In the genomic region with DNA sequence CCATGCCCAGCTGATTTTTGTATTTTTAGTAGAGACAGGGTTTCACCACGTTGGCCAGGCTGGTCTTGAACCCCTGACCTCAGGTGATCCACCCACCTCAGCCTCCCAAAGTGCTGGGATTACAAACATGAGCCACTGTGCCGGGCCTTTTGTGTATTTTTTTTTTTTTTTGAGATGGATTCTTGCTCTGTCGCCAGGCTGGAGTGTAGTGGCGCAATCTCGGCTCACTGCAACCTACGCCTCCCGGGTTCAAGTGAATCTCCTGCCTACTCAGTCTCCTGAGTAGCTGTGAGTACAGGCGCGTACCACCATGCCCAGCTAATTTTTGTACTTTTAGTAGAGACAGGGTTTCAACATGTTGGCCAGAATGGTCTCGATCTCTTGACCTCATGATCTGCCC, we compare ENCODE assay signal across 6 cellular contexts. TPM values are rescaled to one million over a fixed set of nuclear protein-coding genes. Genes with fewer than 3 reads are reported as not detected.
A peak's percentile ranks its signal among the peaks of the same experiment; 100 is the strongest.
DNase-seq lines count a peak whose midpoint lies in the region; ATAC-seq and TF ChIP-seq lines count a peak whose summit lies in the region.
"Not testable (repeated sequence)": the region's sequence is repeated elsewhere in the genome, so short reads cannot be mapped to it uniquely, and the experiment has no call there.

No MANE protein-coding gene starts in this region.

- BruUV-seq in MCF 10A (replicated peaks; lab: Mats Ljungman, UMichigan) = not testable (repeated sequence)

- not testable (repeated sequence) for H3K36me3 ChIP-seq in CD4-positive, alpha-beta memory T cell (ENCODE audit: insufficient read depth, low read length)

- intact Hi-C loops in CD4-positive, alpha-beta memory T cell (cut with micrococcal nuclease); activated CD8-positive, alpha-beta T cell treated with anti-CD3 and anti-CD28 coated beads for 36 hours (cut with micrococcal nuclease); MCF 10A (cut with micrococcal nuclease): not testable (repeated sequence)
- intact Hi-C loops in activated naive CD4-positive, alpha-beta T cell treated with anti-CD3 and anti-CD28 coated beads for 36 hours (cut with micrococcal nuclease) = loop anchor here (2.0 to 10.0 kb wide), 4 partner anchors 203 to 979 kb away; a partner anchor contains a TSS

- peaks cover 16 to 39% (median 30%) of the 10 kb centered on the region in 4 donors for H3K4me1 Mint-ChIP-seq in CD4-positive, alpha-beta memory T cell
- H3K4me1 Mint-ChIP-seq in T-helper 1 cell treated with Interleukin-12 subunit alpha and Interleukin-12 subunit beta and Interleukin-4 antibody, amounts not matched to agents 30 μg/mL and 1 μg/mL, for 36 hours (ENCODE audit: low read depth) = peaks cover 42% of the 10 kb centered on the region
- H3K4me1 Mint-ChIP-seq in activated CD8-positive, alpha-beta T cell treated with anti-CD3 and anti-CD28 coated beads for 36 hours (ENCODE audit: low read depth) = peaks cover 55% of the 10 kb centered on the region
- H3K4me1 Mint-ChIP-seq in activated naive CD4-positive, alpha-beta T cell treated with anti-CD3 and anti-CD28 coated beads for 36 hours (ENCODE audit: low read depth) = peaks cover 58% of the 10 kb centered on the region
- H3K4me1 Mint-ChIP-seq in MCF 10A (ENCODE audit: insufficient read depth, unreplicated experiment) = not testable (repeated sequence)
- H3K4me1 Mint-ChIP-seq in natural killer cell treated with Interleukin-12 subunit alpha and Interleukin-12 subunit beta and Interleukin-15 and Interleukin-18, amount 100 ng/mL, for 72 hours (ENCODE audit: low read depth in 2 of 2) = peaks cover 20 to 41% of the 10 kb centered on the region in 2 donors

- H3K36me3 Mint-ChIP-seq in CD4-positive, alpha-beta memory T cell; MCF 10A (ENCODE audit: insufficient read depth, unreplicated experiment); natural killer cell treated with Interleukin-12 subunit alpha and Interleukin-12 subunit beta and Interleukin-15 and Interleukin-18, amount 100 ng/mL, for 72 hours: not testable (repeated sequence)
- H3K36me3 Mint-ChIP-seq in T-helper 1 cell treated with Interleukin-12 subunit alpha and Interleukin-12 subunit beta and Interleukin-4 antibody, amounts not matched to agents 30 μg/mL and 1 μg/mL, for 36 hours (ENCODE audit: low read depth) = peaks cover 13% of the 10 kb centered on the region
- peaks cover 14% of the 10 kb centered on the region for H3K36me3 Mint-ChIP-seq in activated CD8-positive, alpha-beta T cell treated with anti-CD3 and anti-CD28 coated beads for 36 hours (ENCODE audit: low read depth)
- H3K36me3 Mint-ChIP-seq in activated naive CD4-positive, alpha-beta T cell treated with anti-CD3 and anti-CD28 coated beads for 36 hours (ENCODE audit: low read depth) = peaks cover 11% of the 10 kb centered on the region

- H3K4me3 Mint-ChIP-seq in CD4-positive, alpha-beta memory T cell = peak overlapping the region in 1 of 8 donors; percentile 15
- peak overlapping the region; percentile 82 for H3K4me3 Mint-ChIP-seq in T-helper 1 cell treated with Interleukin-12 subunit alpha and Interleukin-12 subunit beta and Interleukin-4 antibody, amounts not matched to agents 30 μg/mL and 1 μg/mL, for 36 hours
- H3K4me3 Mint-ChIP-seq in activated CD8-positive, alpha-beta T cell treated with anti-CD3 and anti-CD28 coated beads for 36 hours; activated naive CD4-positive, alpha-beta T cell treated with anti-CD3 and anti-CD28 coated beads for 36 hours: not testable (repeated sequence)
- H3K4me3 Mint-ChIP-seq in MCF 10A (ENCODE audit: unreplicated experiment) = peak overlapping the region; percentile 62
- peak overlapping the region; percentile 78 for H3K4me3 Mint-ChIP-seq in natural killer cell treated with Interleukin-12 subunit alpha and Interleukin-12 subunit beta and Interleukin-15 and Interleukin-18, amount 100 ng/mL, for 72 hours

- peaks cover 54% of the 10 kb centered on the region for H3K4me1 ChIP-seq in CD4-positive, alpha-beta memory T cell (ENCODE audit: insufficient read depth, low read length)

- not testable (repeated sequence) for H3K9me3 Mint-ChIP-seq in CD4-positive, alpha-beta memory T cell; T-helper 1 cell treated with Interleukin-12 subunit alpha and Interleukin-12 subunit beta and Interleukin-4 antibody, amounts not matched to agents 30 μg/mL and 1 μg/mL, for 36 hours; activated CD8-positive, alpha-beta T cell treated with anti-CD3 and anti-CD28 coated beads for 36 hours; activated naive CD4-positive, alpha-beta T cell treated with anti-CD3 and anti-CD28 coated beads for 36 hours; MCF 10A (ENCODE audit: unreplicated experiment); natural killer cell treated with Interleukin-12 subunit alpha and Interleukin-12 subunit beta and Interleukin-15 and Interleukin-18, amount 100 ng/mL, for 72 hours

- not testable (repeated sequence) for DNase-seq in CD4-positive, alpha-beta memory T cell; activated CD8-positive, alpha-beta T cell treated with anti-CD3 and anti-CD28 coated beads for 36 hours; activated naive CD4-positive, alpha-beta T cell treated with anti-CD3 and anti-CD28 coated beads for 36 hours; MCF 10A (ENCODE audit: unreplicated experiment); natural killer cell treated with Interleukin-12 subunit alpha and Interleukin-12 subunit beta and Interleukin-15 and Interleukin-18, amount 100 ng/mL, for 72 hours (ENCODE audit: low spot score)

- ATAC-seq in activated CD8-positive, alpha-beta T cell treated with anti-CD3 and anti-CD28 coated beads for 36 hours; natural killer cell treated with Interleukin-12 subunit alpha and Interleukin-12 subunit beta and Interleukin-15 and Interleukin-18, amount 100 ng/mL, for 72 hours: not testable (repeated sequence)

- H3K4me3 ChIP-seq in CD4-positive, alpha-beta memory T cell (ENCODE audit: low read length in 2 of 2) = not testable (repeated sequence)

- CTCF ChIA-PET in CD4-positive, alpha-beta memory T cell (lab: Charles Lee; ENCODE audit: partially characterized antibody) = interaction anchor here (0.9 kb wide), 1 partner anchor 41 kb away, joined by 5 read pairs; a partner anchor contains a TSS
- CTCF ChIA-PET in activated CD8-positive, alpha-beta T cell treated with anti-CD3 and anti-CD28 coated beads for 36 hours (lab: Charles Lee) = interaction anchor here (1.2 to 2.6 kb wide), 6 partner anchors 36 to 146 kb away, joined by 3 to 15 read pairs (median 6); a partner anchor contains a TSS
- CTCF ChIA-PET in activated naive CD4-positive, alpha-beta T cell treated with anti-CD3 and anti-CD28 coated beads for 36 hours (lab: Charles Lee) = interaction anchor here (0.7 to 2.5 kb wide), 6 partner anchors 14 to 483 kb away, joined by 3 to 12 read pairs (median 3); a partner anchor contains a TSS
- CTCF ChIA-PET in MCF 10A (lab: Yijun Ruan, JAX) = interaction anchor here (0.6 to 2.0 kb wide), 2 partner anchors 42 to 45 kb away, joined by 3 to 7 read pairs; a partner anchor contains a TSS

- not testable (repeated sequence) for H3K9me3 ChIP-seq in CD4-positive, alpha-beta memory T cell (ENCODE audit: control insufficient read depth in 1 of 2, low read length in 2 of 2)

- H3K27ac Mint-ChIP-seq in CD4-positive, alpha-beta memory T cell = peak overlapping the region in 6 of 7 donors; percentile 51 to 99 (median 86)
- H3K27ac Mint-ChIP-seq in T-helper 1 cell treated with Interleukin-12 subunit alpha and Interleukin-12 subunit beta and Interleukin-4 antibody, amounts not matched to agents 30 μg/mL and 1 μg/mL, for 36 hours = peak overlapping the region; percentile 93
- H3K27ac Mint-ChIP-seq in activated CD8-positive, alpha-beta T cell treated with anti-CD3 and anti-CD28 coated beads for 36 hours = peak overlapping the region; percentile 88
- peak overlapping the region; percentile 97 for H3K27ac Mint-ChIP-seq in activated naive CD4-positive, alpha-beta T cell treated with anti-CD3 and anti-CD28 coated beads for 36 hours
- not testable (repeated sequence) for H3K27ac Mint-ChIP-seq in MCF 10A (ENCODE audit: low read depth, unreplicated experiment)
- H3K27ac Mint-ChIP-seq in natural killer cell treated with Interleukin-12 subunit alpha and Interleukin-12 subunit beta and Interleukin-15 and Interleukin-18, amount 100 ng/mL, for 72 hours = peak overlapping the region in 1 of 2 donors; percentile 97

- not testable (repeated sequence) for H3K27me3 ChIP-seq in CD4-positive, alpha-beta memory T cell (ENCODE audit: insufficient read depth, low read length)

- H3K27ac ChIP-seq in CD4-positive, alpha-beta memory T cell (ENCODE audit: low read depth, low read length) = peak overlapping the region; percentile 87

- POLR2A ChIA-PET in CD4-positive, alpha-beta memory T cell (lab: Charles Lee; ENCODE audit: partially characterized antibody) = interaction anchor here (1.2 to 4.0 kb wide), 4 partner anchors 18 to 76 kb away, joined by 4 to 21 read pairs (median 6); a partner anchor contains a TSS
- POLR2A ChIA-PET in activated CD8-positive, alpha-beta T cell treated with anti-CD3 and anti-CD28 coated beads for 36 hours (lab: Charles Lee) = interaction anchor here (0.6 to 2.7 kb wide), 5 partner anchors 18 to 110 kb away, joined by 3 to 15 read pairs (median 4); a partner anchor contains a TSS
- POLR2A ChIA-PET in MCF 10A (lab: Yijun Ruan, JAX) = interaction anchor here (0.6 to 3.7 kb wide), 5 partner anchors 35 to 153 kb away, joined by 3 to 19 read pairs (median 3); a partner anchor contains a TSS

- not testable (repeated sequence) for TF ChIP-seq CTCF in activated CD8-positive, alpha-beta T cell treated with anti-CD3 and anti-CD28 coated beads for 36 hours (IDR thresholded peaks at IDR 0.05); MCF 10A (IDR thresholded peaks at IDR 0.05; ENCODE audit: unreplicated experiment)

- H3K27me3 Mint-ChIP-seq in CD4-positive, alpha-beta memory T cell; T-helper 1 cell treated with Interleukin-12 subunit alpha and Interleukin-12 subunit beta and Interleukin-4 antibody, amounts not matched to agents 30 μg/mL and 1 μg/mL, for 36 hours (ENCODE audit: low read depth); activated CD8-positive, alpha-beta T cell treated with anti-CD3 and anti-CD28 coated beads for 36 hours; activated naive CD4-positive, alpha-beta T cell treated with anti-CD3 and anti-CD28 coated beads for 36 hours (ENCODE audit: low read depth); MCF 10A (ENCODE audit: insufficient read depth, unreplicated experiment); natural killer cell treated with Interleukin-12 subunit alpha and Interleukin-12 subunit beta and Interleukin-15 and Interleukin-18, amount 100 ng/mL, for 72 hours: not testable (repeated sequence)

RNA-seq across cellular contexts. Expression of a gene that starts 2.6 kb away (rescaled TPM):
- total RNA-seq in CD4-positive, alpha-beta memory T cell = 10 to 100 TPM; 40.2 to 43.2 TPM
- polyA plus RNA-seq in CD4-positive, alpha-beta memory T cell = 10 to 100 TPM; 11.1 to 25.2 TPM
- 10 to 100 TPM; 34.8 to 40.5 TPM for total RNA-seq in activated CD8-positive, alpha-beta T cell treated with anti-CD3 and anti-CD28 coated beads for 36 hours
- total RNA-seq in activated naive CD4-positive, alpha-beta T cell treated with anti-CD3 and anti-CD28 coated beads for 36 hours = 10 to 100 TPM; 39.7 to 41.8 TPM
- 10.7 and 14.1 TPM in 2 replicates for total RNA-seq in MCF 10A (2022)
- 100 to 1,000 TPM in 1 of 2 donors, 10 to 100 TPM in 1; 55.7 to 107 TPM for total RNA-seq in natural killer cell treated with Interleukin-12 subunit alpha and Interleukin-12 subunit beta and Interleukin-15 and Interleukin-18, amount 100 ng/mL, for 72 hours

RNA-seq across cellular contexts. Expression of a gene that starts 17.6 kb away (rescaled TPM):
- 100 to 1,000 TPM; 284 to 298 TPM for total RNA-seq in CD4-positive, alpha-beta memory T cell
- 100 to 1,000 TPM; 273 to 357 TPM for polyA plus RNA-seq in CD4-positive, alpha-beta memory T cell
- 100 to 1,000 TPM; 254 to 270 TPM for total RNA-seq in activated CD8-positive, alpha-beta T cell treated with anti-CD3 and anti-CD28 coated beads for 36 hours
- total RNA-seq in activated naive CD4-positive, alpha-beta T cell treated with anti-CD3 and anti-CD28 coated beads for 36 hours = 100 to 1,000 TPM; 259 to 288 TPM
- 480 and 581 TPM in 2 replicates for total RNA-seq in MCF 10A (2022)
- total RNA-seq in natural killer cell treated with Interleukin-12 subunit alpha and Interleukin-12 subunit beta and Interleukin-15 and Interleukin-18, amount 100 ng/mL, for 72 hours = 100 to 1,000 TPM; 299 to 453 TPM

RNA-seq across cellular contexts. Expression of a gene that starts 31.5 kb away (rescaled TPM):
- 10 to 100 TPM in 1 of 2 experiments, 1 to 10 TPM in 1; 9.3 to 11.7 TPM for total RNA-seq in CD4-positive, alpha-beta memory T cell
- polyA plus RNA-seq in CD4-positive, alpha-beta memory T cell = not detected
- 10 to 100 TPM; 18.5 to 19.1 TPM for total RNA-seq in activated CD8-positive, alpha-beta T cell treated with anti-CD3 and anti-CD28 coated beads for 36 hours
- total RNA-seq in activated naive CD4-positive, alpha-beta T cell treated with anti-CD3 and anti-CD28 coated beads for 36 hours = 10 to 100 TPM; 15.9 to 16.1 TPM
- total RNA-seq in MCF 10A (2022) = 11.8 and 14.1 TPM in 2 replicates
- 10 to 100 TPM; 16.0 to 17.2 TPM for total RNA-seq in natural killer cell treated with Interleukin-12 subunit alpha and Interleukin-12 subunit beta and Interleukin-15 and Interleukin-18, amount 100 ng/mL, for 72 hours

RNA-seq across cellular contexts. Expression of a gene that starts 34.5 kb away (rescaled TPM):
- 10 to 100 TPM; 41.3 to 42.6 TPM for total RNA-seq in CD4-positive, alpha-beta memory T cell
- polyA plus RNA-seq in CD4-positive, alpha-beta memory T cell = 10 to 100 TPM; 88.4 to 94.0 TPM
- total RNA-seq in activated CD8-positive, alpha-beta T cell treated with anti-CD3 and anti-CD28 coated beads for 36 hours = 100 to 1,000 TPM; 123 to 124 TPM
- total RNA-seq in activated naive CD4-positive, alpha-beta T cell treated with anti-CD3 and anti-CD28 coated beads for 36 hours = 100 to 1,000 TPM; 110 to 116 TPM
- total RNA-seq in MCF 10A (2022) = 173 and 193 TPM in 2 replicates
- 100 to 1,000 TPM in 1 of 2 donors, 10 to 100 TPM in 1; 71.5 to 108 TPM for total RNA-seq in natural killer cell treated with Interleukin-12 subunit alpha and Interleukin-12 subunit beta and Interleukin-15 and Interleukin-18, amount 100 ng/mL, for 72 hours

RNA-seq across cellular contexts. Expression of a gene that starts 41.4 kb away (rescaled TPM):
- total RNA-seq in CD4-positive, alpha-beta memory T cell = 1 to 10 TPM; 2.4 to 2.8 TPM
- under 1 TPM in 1 of 2 donors, not detected in 1; 0.05 TPM for polyA plus RNA-seq in CD4-positive, alpha-beta memory T cell
- total RNA-seq in activated CD8-positive, alpha-beta T cell treated with anti-CD3 and anti-CD28 coated beads for 36 hours = 1 to 10 TPM; 5.8 to 6.4 TPM
- 1 to 10 TPM; 1.7 to 2.0 TPM for total RNA-seq in activated naive CD4-positive, alpha-beta T cell treated with anti-CD3 and anti-CD28 coated beads for 36 hours
- total RNA-seq in MCF 10A (2022) = 5.6 and 5.7 TPM in 2 replicates
- 10 to 100 TPM in 1 of 2 donors, 1 to 10 TPM in 1; 7.8 to 11.2 TPM for total RNA-seq in natural killer cell treated with Interleukin-12 subunit alpha and Interleukin-12 subunit beta and Interleukin-15 and Interleukin-18, amount 100 ng/mL, for 72 hours
